Comparison of ENCODE assay signal across 12 cellular contexts in the genomic region with DNA sequence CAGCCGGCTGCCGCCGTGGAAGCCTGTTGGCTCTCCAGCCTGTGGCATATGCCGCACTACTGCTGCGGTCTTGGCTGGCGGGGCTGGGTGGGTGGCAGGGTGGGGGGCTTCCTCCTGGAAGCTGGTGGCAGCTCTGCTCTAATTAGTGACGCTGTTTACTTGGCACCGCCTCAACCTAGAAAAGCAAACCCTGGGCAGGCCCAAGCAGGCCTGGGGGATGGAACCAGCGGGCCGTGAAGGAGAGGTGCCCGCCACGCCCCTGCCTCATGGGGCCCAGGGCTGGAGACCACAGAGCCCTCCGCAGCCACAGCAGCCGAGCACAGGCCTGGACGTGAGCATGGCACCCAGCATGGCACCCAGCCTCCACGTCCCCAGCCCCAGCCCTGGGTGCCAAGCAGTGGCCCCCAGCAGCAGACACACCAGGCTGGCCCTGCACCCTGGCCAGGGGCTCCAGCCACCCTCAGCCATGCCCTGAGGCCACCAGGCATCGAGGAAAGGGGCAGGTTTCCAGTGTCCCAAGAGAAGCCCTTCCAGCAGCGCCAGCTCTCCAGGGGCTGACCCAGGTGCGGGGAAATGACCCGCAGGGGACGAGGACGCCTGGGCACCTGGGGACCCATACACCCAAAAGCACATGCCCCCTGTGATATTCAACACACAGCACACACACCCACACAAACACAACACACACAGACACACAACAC. TPM values are rescaled to one million over a fixed set of nuclear protein-coding genes. Genes with fewer than 3 reads are reported as not detected.
DNase-seq lines count a peak whose midpoint lies in the region; ATAC-seq lines count a peak whose summit lies in the region.
"Had no signal": no experiment of that assay in that cellular context is flagged by ENCODE, and none has a peak within 500 bp of the region (broad histone marks: within the 10 kb centered on the region; RNA-seq: fewer than 3 reads in every experiment).

No MANE protein-coding gene starts in this region.

- no peak overlapping the region for H3K4me3 ChIP-seq in SJCRH30
- H3K4me3 ChIP-seq: A549 had no signal

- no peaks in the 10 kb centered on the region for H3K9me3 Mint-ChIP-seq in activated naive CD4-positive, alpha-beta T cell treated with anti-CD3 and anti-CD28 coated beads, Interleukin-2, amount 10 ng/mL, durations not matched to agents 7 days and 5 days
- H3K9me3 Mint-ChIP-seq in activated naive CD4-positive, alpha-beta T cell treated with anti-CD3 and anti-CD28 coated beads for 36 hours = no peaks in the 10 kb centered on the region
- no peaks in the 10 kb centered on the region for H3K9me3 Mint-ChIP-seq in stimulated activated naive B cell treated with anti-CD40 and anti-IgM and Interleukin-4, amounts not matched to agents 10 μg/mL and 1 μg/mL and 100 μg/mL, for 72 hours
- H3K9me3 Mint-ChIP-seq: activated T-helper 1 cell treated with anti-CD3 and anti-CD28 coated beads, Interleukin-12 subunit alpha, Interleukin-12 subunit beta, Interleukin-2, Interleukin-4 antibody, amounts not matched to agents 30 ng/mL and 10 ng/mL and 1 ng/mL, durations not matched to agents 14 hours and 24 hours and 36 hours had no signal

- H3K27me3 Mint-ChIP-seq in activated naive CD4-positive, alpha-beta T cell treated with anti-CD3 and anti-CD28 coated beads, Interleukin-2, amount 10 ng/mL, durations not matched to agents 7 days and 5 days = peaks cover 6% of the 10 kb centered on the region
- peaks cover 4% of the 10 kb centered on the region for H3K27me3 Mint-ChIP-seq in activated naive CD4-positive, alpha-beta T cell treated with anti-CD3 and anti-CD28 coated beads for 36 hours (ENCODE audit: low read depth)
- H3K27me3 Mint-ChIP-seq in stimulated activated naive B cell treated with anti-CD40 and anti-IgM and Interleukin-4, amounts not matched to agents 10 μg/mL and 1 μg/mL and 100 μg/mL, for 72 hours = peaks cover 0 to 4% of the 10 kb centered on the region in 2 donors

- H3K27ac Mint-ChIP-seq in activated naive CD4-positive, alpha-beta T cell treated with anti-CD3 and anti-CD28 coated beads, Interleukin-2, amount 10 ng/mL, durations not matched to agents 7 days and 5 days = no peak overlapping the region
- H3K27ac Mint-ChIP-seq in activated naive CD4-positive, alpha-beta T cell treated with anti-CD3 and anti-CD28 coated beads for 36 hours = no peak overlapping the region
- H3K27ac Mint-ChIP-seq in stimulated activated naive B cell treated with anti-CD40 and anti-IgM and Interleukin-4, amounts not matched to agents 10 μg/mL and 1 μg/mL and 100 μg/mL, for 72 hours = no peak overlapping the region
- H3K27ac Mint-ChIP-seq: activated T-helper 1 cell treated with anti-CD3 and anti-CD28 coated beads, Interleukin-12 subunit alpha, Interleukin-12 subunit beta, Interleukin-2, Interleukin-4 antibody, amounts not matched to agents 30 ng/mL and 10 ng/mL and 1 ng/mL, durations not matched to agents 14 hours and 24 hours and 36 hours had no signal

- DNase-seq in activated naive CD4-positive, alpha-beta T cell treated with anti-CD3 and anti-CD28 coated beads, Interleukin-2, amount 10 ng/mL, durations not matched to agents 7 days and 5 days = peak; percentile 32
- DNase-seq in activated naive CD4-positive, alpha-beta T cell treated with anti-CD3 and anti-CD28 coated beads for 36 hours = no peak
- DNase-seq in NCI-H2081 (lab: John Stamatoyannopoulos, UW) = peak; percentile 51 to 81
- DNase-seq in SJCRH30 = peak; percentile 81 to 83
- DNase-seq in stimulated activated naive B cell treated with anti-CD40 and anti-IgM and Interleukin-4, amounts not matched to agents 10 μg/mL and 1 μg/mL and 100 μg/mL, for 72 hours = peak; percentile 44
- no peak for DNase-seq in activated CD4-positive, alpha-beta T cell treated with anti-CD3 and anti-CD28 coated beads for 1 hour
- DNase-seq in hepatic stellate cell (ENCODE audit: low spot score) = no peak

- peaks cover 13% of the 10 kb centered on the region for H3K27me3 ChIP-seq in SJCRH30

- peak; percentile 53 to 64 for ATAC-seq in stimulated activated naive B cell treated with anti-CD40 and anti-IgM and Interleukin-4, amounts not matched to agents 10 μg/mL and 1 μg/mL and 100 μg/mL, for 72 hours (replicated peaks)
- no peak for ATAC-seq in GM21529 (IDR thresholded peaks at IDR 0.05; ENCODE audit: unreplicated experiment)
- ATAC-seq: A549 had no signal

- H3K4me3 Mint-ChIP-seq in activated naive CD4-positive, alpha-beta T cell treated with anti-CD3 and anti-CD28 coated beads, Interleukin-2, amount 10 ng/mL, durations not matched to agents 7 days and 5 days = no peak overlapping the region
- H3K4me3 Mint-ChIP-seq in activated naive CD4-positive, alpha-beta T cell treated with anti-CD3 and anti-CD28 coated beads for 36 hours = no peak overlapping the region
- H3K4me3 Mint-ChIP-seq in stimulated activated naive B cell treated with anti-CD40 and anti-IgM and Interleukin-4, amounts not matched to agents 10 μg/mL and 1 μg/mL and 100 μg/mL, for 72 hours = no peak overlapping the region
- H3K4me3 Mint-ChIP-seq: activated T-helper 1 cell treated with anti-CD3 and anti-CD28 coated beads, Interleukin-12 subunit alpha, Interleukin-12 subunit beta, Interleukin-2, Interleukin-4 antibody, amounts not matched to agents 30 ng/mL and 10 ng/mL and 1 ng/mL, durations not matched to agents 14 hours and 24 hours and 36 hours had no signal

- CTCF ChIA-PET in activated naive CD4-positive, alpha-beta T cell treated with anti-CD3 and anti-CD28 coated beads, Interleukin-2, amount 10 ng/mL, durations not matched to agents 7 days and 5 days (lab: Charles Lee) = interaction anchor here (0.7 kb wide), 1 partner anchor 96 kb away, joined by 3 read pairs; no protein-coding TSS in a partner anchor
- CTCF ChIA-PET in activated naive CD4-positive, alpha-beta T cell treated with anti-CD3 and anti-CD28 coated beads for 36 hours (lab: Charles Lee) = no interaction called here

- intact Hi-C loops in activated naive CD4-positive, alpha-beta T cell treated with anti-CD3 and anti-CD28 coated beads for 36 hours (cut with micrococcal nuclease) = no loop called here

- no peaks in the 10 kb centered on the region for H3K36me3 Mint-ChIP-seq in activated naive CD4-positive, alpha-beta T cell treated with anti-CD3 and anti-CD28 coated beads, Interleukin-2, amount 10 ng/mL, durations not matched to agents 7 days and 5 days
- no peaks in the 10 kb centered on the region for H3K36me3 Mint-ChIP-seq in activated naive CD4-positive, alpha-beta T cell treated with anti-CD3 and anti-CD28 coated beads for 36 hours (ENCODE audit: low read depth)
- H3K36me3 Mint-ChIP-seq in stimulated activated naive B cell treated with anti-CD40 and anti-IgM and Interleukin-4, amounts not matched to agents 10 μg/mL and 1 μg/mL and 100 μg/mL, for 72 hours = no peaks in the 10 kb centered on the region

- H3K9me3 ChIP-seq in SJCRH30 (replicated peaks) = no peaks in the 10 kb centered on the region; the same call in 1 of the 2 replicates

- H3K4me1 Mint-ChIP-seq in activated naive CD4-positive, alpha-beta T cell treated with anti-CD3 and anti-CD28 coated beads, Interleukin-2, amount 10 ng/mL, durations not matched to agents 7 days and 5 days = no peaks in the 10 kb centered on the region
- H3K4me1 Mint-ChIP-seq in activated naive CD4-positive, alpha-beta T cell treated with anti-CD3 and anti-CD28 coated beads for 36 hours (ENCODE audit: low read depth) = no peaks in the 10 kb centered on the region
- peaks cover 0 to 5% of the 10 kb centered on the region in 2 donors for H3K4me1 Mint-ChIP-seq in stimulated activated naive B cell treated with anti-CD40 and anti-IgM and Interleukin-4, amounts not matched to agents 10 μg/mL and 1 μg/mL and 100 μg/mL, for 72 hours

- peaks cover 45% of the 10 kb centered on the region for H3K4me1 ChIP-seq in SJCRH30

- no peak overlapping the region for H3K27ac ChIP-seq in SJCRH30
- H3K27ac ChIP-seq: A549, VCaP had no signal

- H3K36me3 ChIP-seq in SJCRH30 = no peaks in the 10 kb centered on the region

RNA-seq across cellular contexts. Expression of a gene that starts 5.4 kb away (rescaled TPM):
- not detected for total RNA-seq in activated naive CD4-positive, alpha-beta T cell treated with anti-CD3 and anti-CD28 coated beads for 36 hours
- 0.05 TPM in 1 of 2 replicates, not detected in the other for total RNA-seq in SJCRH30 (2014; rRNA removed; shearing (Covaris generic))
- total RNA-seq: activated T-helper 1 cell treated with anti-CD3 and anti-CD28 coated beads, Interleukin-12 subunit alpha, Interleukin-12 subunit beta, Interleukin-2, Interleukin-4 antibody, amounts not matched to agents 30 ng/mL and 10 ng/mL and 1 ng/mL, durations not matched to agents 14 hours and 24 hours and 36 hours; M059J had no signal

RNA-seq across cellular contexts. Expression of a gene that starts 18.1 kb away (rescaled TPM):
- 1 to 10 TPM; 9.0 TPM for total RNA-seq in activated naive CD4-positive, alpha-beta T cell treated with anti-CD3 and anti-CD28 coated beads for 36 hours
- total RNA-seq in SJCRH30 (2014; rRNA removed; shearing (Covaris generic)) = 52.5 and 57.2 TPM in 2 replicates

RNA-seq across cellular contexts. Expression of a gene that starts 54.3 kb away (rescaled TPM):
- total RNA-seq in activated naive CD4-positive, alpha-beta T cell treated with anti-CD3 and anti-CD28 coated beads for 36 hours = 10 to 100 TPM in 1 of 2 experiments, 1 to 10 TPM in 1; 9.9 to 12.0 TPM
- total RNA-seq in SJCRH30 (2014; rRNA removed; shearing (Covaris generic)) = 17.0 and 19.4 TPM in 2 replicates

Comparison
In these comparisons a context has a peak if more than half of its experiments do, and no peak if none do; other contexts are left out.
1. DNase-seq: peak in activated naive CD4-positive, alpha-beta T cell treated with anti-CD3 and anti-CD28 coated beads, Interleukin-2, amount 10 ng/mL, durations not matched to agents 7 days and 5 days (single experiment), NCI-H2081 (2 of 2), SJCRH30 (2 of 2) and stimulated activated naive B cell treated with anti-CD40 and anti-IgM and Interleukin-4, amounts not matched to agents 10 μg/mL and 1 μg/mL and 100 μg/mL, for 72 hours (single experiment); none in activated naive CD4-positive, alpha-beta T cell treated with anti-CD3 and anti-CD28 coated beads for 36 hours (single experiment), activated CD4-positive, alpha-beta T cell treated with anti-CD3 and anti-CD28 coated beads for 1 hour (single experiment) and hepatic stellate cell (single experiment).